In the genomic region with DNA sequence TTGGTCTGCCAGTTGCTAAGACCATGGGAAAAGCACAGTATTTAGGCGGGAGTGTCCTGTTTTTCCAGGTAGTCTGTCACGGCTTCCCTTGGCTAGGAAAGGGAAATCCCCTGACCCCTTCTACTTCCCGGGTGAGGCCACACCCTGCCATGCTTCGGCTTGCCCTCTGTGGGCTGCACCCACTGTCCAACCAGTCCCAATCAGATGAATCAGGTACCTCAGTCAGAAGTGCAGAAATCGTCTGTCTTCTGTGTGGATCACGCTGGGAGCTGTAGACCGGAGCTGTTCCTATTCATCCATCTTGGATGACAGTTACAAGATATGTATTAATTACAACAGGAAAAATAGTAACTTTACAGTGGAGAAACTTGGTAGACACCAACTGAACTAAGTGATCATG, we compare ENCODE assay signal across 20 cellular contexts.
A peak's percentile ranks its signal among the peaks of the same experiment; 100 is the strongest.
DNase-seq lines count a peak whose midpoint lies in the region; ATAC-seq and TF ChIP-seq lines count a peak whose summit lies in the region.
"Had no signal": no experiment of that assay in that cellular context is flagged by ENCODE, and none has a peak within 500 bp of the region (broad histone marks: within the 10 kb centered on the region; RNA-seq: fewer than 3 reads in every experiment).

No MANE protein-coding gene starts in this region.

- H3K4me1 Mint-ChIP-seq in type B pancreatic cell (ENCODE audit: unreplicated experiment): peaks cover 12% of the 10 kb centered on the region
- H3K4me1 Mint-ChIP-seq: B cell had no signal

- no peaks in the 10 kb centered on the region for H3K9me3 ChIP-seq in mammary epithelial cell (replicated peaks; ENCODE audit: insufficient read depth, low read length)
- no peaks in the 10 kb centered on the region for H3K9me3 ChIP-seq in breast epithelium
- H3K9me3 ChIP-seq: A549; BLaER1 treated with 17β-estradiol and CSF1 and Interleukin-3, amounts not matched to agents 10 nM and 100 nM; Caco-2 had no signal

- peak; percentile 23 for ATAC-seq in foreskin keratinocyte
- no peak for ATAC-seq in HG02938 (IDR thresholded peaks at IDR 0.05; ENCODE audit: unreplicated experiment)
- ATAC-seq: A549; CD8-positive, alpha-beta T cell; GM12878 had no signal

- CTCF ChIA-PET in mammary epithelial cell (lab: Charles Lee; ENCODE audit: low non-redundant PET): no interaction called here

- H3K27ac Mint-ChIP-seq in type B pancreatic cell: no peak overlapping the region
- H3K27ac Mint-ChIP-seq: B cell; CD4-positive, alpha-beta T cell; CD8-positive, alpha-beta T cell had no signal

- no peak overlapping the region for H3K4me3 Mint-ChIP-seq in type B pancreatic cell
- H3K4me3 Mint-ChIP-seq: B cell; CD4-positive, alpha-beta T cell; CD8-positive, alpha-beta T cell had no signal

- intact Hi-C loops in mammary epithelial cell (cut with micrococcal nuclease): no loop called here
- intact Hi-C loops in breast epithelium (cut with DNase I; ENCODE audit: low total_unique reads): no loop called here

- H3K4me3 ChIP-seq in mammary epithelial cell (replicated peaks in 1 of 3; ENCODE audit: insufficient read depth in 1 of 3, low read depth in 2 of 3, low read length in 3 of 3) (no peak overlapping the region), breast epithelium (no peak overlapping the region), epithelial cell of esophagus (ENCODE audit: low read length) (no peak overlapping the region)
- H3K4me3 ChIP-seq: A549; BLaER1 treated with 17β-estradiol and CSF1 and Interleukin-3, amounts not matched to agents 10 nM and 100 nM; GM12878 had no signal

- no peak for TF ChIP-seq POLR2A in breast epithelium (IDR thresholded peaks at IDR 0.05)

- no peaks in the 10 kb centered on the region for H4K20me1 ChIP-seq in mammary epithelial cell (ENCODE audit: insufficient read depth, low read length)
- H4K20me1 ChIP-seq: BLaER1 treated with 17β-estradiol and CSF1 and Interleukin-3, amounts not matched to agents 10 nM and 100 nM had no signal

- dilution Hi-C loops in mammary epithelial cell (cut with HindIII; ENCODE audit: low sequenced_read_pairs): no loop called here

- H3K9ac ChIP-seq in mammary epithelial cell (ENCODE audit: insufficient read depth, low read length): no peak overlapping the region
- H3K9ac ChIP-seq: BLaER1 treated with 17β-estradiol and CSF1 and Interleukin-3, amounts not matched to agents 10 nM and 100 nM had no signal

- no peaks in the 10 kb centered on the region for H3K9me3 Mint-ChIP-seq in type B pancreatic cell
- H3K9me3 Mint-ChIP-seq: CD8-positive, alpha-beta T cell had no signal

- 34% methylated on average over 7 of the region's 7 CpGs for WGBS in mammary epithelial cell (ENCODE audit: low coverage, missing lambda C conversion rate)

- H3K36me3 Mint-ChIP-seq in type B pancreatic cell: no peaks in the 10 kb centered on the region
- H3K36me3 Mint-ChIP-seq: CD8-positive, alpha-beta T cell had no signal

- H3K36me3 ChIP-seq in mammary epithelial cell (ENCODE audit: insufficient read depth, low read length) (no peaks in the 10 kb centered on the region), breast epithelium (no peaks in the 10 kb centered on the region)
- H3K36me3 ChIP-seq: BLaER1 treated with 17β-estradiol and CSF1 and Interleukin-3, amounts not matched to agents 10 nM and 100 nM had no signal

- no peak overlapping the region for H3K27ac ChIP-seq in mammary epithelial cell (ENCODE audit: insufficient read depth, low read depth, low read length)
- H3K27ac ChIP-seq in breast epithelium: no peak overlapping the region
- no peak overlapping the region for H3K27ac ChIP-seq in foreskin keratinocyte
- H3K27ac ChIP-seq: 22Rv1; A549; BLaER1 treated with 17β-estradiol and CSF1 and Interleukin-3, amounts not matched to agents 10 nM and 100 nM; C4-2B had no signal

- H3K27me3 ChIP-seq in mammary epithelial cell (ENCODE audit: insufficient read depth, low read length) (no peaks in the 10 kb centered on the region), breast epithelium (no peaks in the 10 kb centered on the region), foreskin keratinocyte (no peaks in the 10 kb centered on the region)
- H3K27me3 ChIP-seq: BLaER1 treated with 17β-estradiol and CSF1 and Interleukin-3, amounts not matched to agents 10 nM and 100 nM had no signal

- in situ Hi-C loops in mammary epithelial cell (cut with MboI; ENCODE audit: low sequenced_read_pairs in 2 of 2): no loop called here

- no peak overlapping the region for H3K4me2 ChIP-seq in mammary epithelial cell (ENCODE audit: insufficient read depth, low read depth, low read length)
- H3K4me2 ChIP-seq: A549; BLaER1 treated with 17β-estradiol and CSF1 and Interleukin-3, amounts not matched to agents 10 nM and 100 nM had no signal

- H3K27me3 Mint-ChIP-seq in type B pancreatic cell: no peaks in the 10 kb centered on the region
- H3K27me3 Mint-ChIP-seq: B cell; CD4-positive, alpha-beta T cell had no signal

- H3K4me1 ChIP-seq in mammary epithelial cell (ENCODE audit: insufficient read depth, low read length) (no peaks in the 10 kb centered on the region), breast epithelium (no peaks in the 10 kb centered on the region), foreskin keratinocyte (no peaks in the 10 kb centered on the region)
- H3K4me1 ChIP-seq: A549; BLaER1 treated with 17β-estradiol and CSF1 and Interleukin-3, amounts not matched to agents 10 nM and 100 nM; Caco-2 had no signal

- no TSS peak for BruUV-seq in mammary epithelial cell (replicated peaks; lab: Mats Ljungman, UMichigan)

- no peaks in the 10 kb centered on the region for H3K79me2 ChIP-seq in mammary epithelial cell (ENCODE audit: insufficient read depth, low read length)

- DNase-seq in mammary epithelial cell: no peak
- no peak for DNase-seq in breast epithelium (ENCODE audit: low spot score in 2 of 2)
- peak; percentile 19 for DNase-seq in epithelial cell of esophagus (ENCODE audit: low read depth)
- peak in 1 of 2 donors; percentile 30 for DNase-seq in foreskin keratinocyte
- no peak for DNase-seq in EL
- no peak for DNase-seq in type B pancreatic cell (ENCODE audit: extremely low spot score, unreplicated experiment)
- DNase-seq: AML-193; Caco-2; Calu3; CD4-positive, alpha-beta T cell; CD8-positive, alpha-beta T cell; DMS79 treated with DMSO at 0.1 percent for 48 hours; GDM1 had no signal

- TF ChIP-seq CTCF in mammary epithelial cell (conservative IDR thresholded peaks at IDR 0.05 in 1 of 2, IDR thresholded peaks at IDR 0.05 in 1 of 2; ENCODE audit: extremely low read depth in 1 of 2, insufficient read depth in 1 of 2, low read depth in 1 of 2, low read length in 2 of 2) (no peak), breast epithelium (IDR thresholded peaks at IDR 0.05) (no peak), epithelial cell of esophagus (IDR thresholded peaks at IDR 0.05; ENCODE audit: insufficient read depth, low read depth, low read length, missing control alignments) (no peak), foreskin keratinocyte (conservative IDR thresholded peaks at IDR 0.05) (no peak), type B pancreatic cell (conservative IDR thresholded peaks at IDR 0.05) (no peak)

- peak overlapping the region; percentile 66 for H2AFZ ChIP-seq in mammary epithelial cell (ENCODE audit: low read depth, low read length)
